1 cellular context compared by ENCODE assay signal in genomic region chr11:76911415-76911808, GRCh38.
TF ChIP-seq lines count a peak whose summit lies in the region.

No MANE protein-coding gene starts in this region.

TF ChIP-seq in K562, 482 proteins besides CTCF, POLR2A, EP300 and RAD21 (continued from another document and continues in another):
- no peak for TF ChIP-seq POLR2B (IDR thresholded peaks at IDR 0.05; ENCODE audit: low read depth, partially characterized antibody)
- no peak for TF ChIP-seq BRCA1 (IDR thresholded peaks at IDR 0.05)
- TF ChIP-seq BRCA1 (CRISPR knock-in tag; IDR thresholded peaks at IDR 0.05): no peak
- 0 out of 2 replicates have a peak, but pooled peaks have one; percentile 61 for TF ChIP-seq ILK (tag; IDR thresholded peaks at IDR 0.05; ENCODE audit: borderline replicate concordance, low read depth)
- no peak for TF ChIP-seq HOMEZ (CRISPR knock-in tag; IDR thresholded peaks at IDR 0.05)
- peak; percentile 77 for TF ChIP-seq ZNF766 (CRISPR knock-in tag; conservative IDR thresholded peaks at IDR 0.05)
- TF ChIP-seq CTBP1 (IDR thresholded peaks at IDR 0.05; ENCODE audit: borderline replicate concordance): no peak
- no peak for TF ChIP-seq ZFX (CRISPR knock-in tag; IDR thresholded peaks at IDR 0.05)
- TF ChIP-seq EZH2 (IDR thresholded peaks at IDR 0.05; ENCODE audit: borderline replicate concordance, low read depth, low read length): no peak
- TF ChIP-seq TEAD4 (IDR thresholded peaks at IDR 0.05; ENCODE audit: low read length): no peak
- no peak for TF ChIP-seq TEAD4 (CRISPR knock-in tag; IDR thresholded peaks at IDR 0.05; ENCODE audit: borderline replicate concordance)
- TF ChIP-seq SNIP1 (IDR thresholded peaks at IDR 0.05; ENCODE audit: low read depth): no peak
- TF ChIP-seq XRCC5 (IDR thresholded peaks at IDR 0.05; ENCODE audit: low read depth, low read length): no peak
- no peak for TF ChIP-seq ZNF165 (CRISPR knock-in tag; IDR thresholded peaks at IDR 0.05; ENCODE audit: borderline replicate concordance)
- no peak for TF ChIP-seq SAP30 (IDR thresholded peaks at IDR 0.05; ENCODE audit: borderline replicate concordance, insufficient read depth, low read depth, low read length, poor library complexity, severe bottlenecking)
- TF ChIP-seq CBX2 (IDR thresholded peaks at IDR 0.05; ENCODE audit: insufficient read depth, low read length, poor library complexity, severe bottlenecking): no peak
- no peak for TF ChIP-seq CREBBP (IDR thresholded peaks at IDR 0.05; ENCODE audit: low read depth, low read length)
- no peak for TF ChIP-seq MITF (IDR thresholded peaks at IDR 0.05)
- TF ChIP-seq RHOXF2B (CRISPR knock-in tag; conservative IDR thresholded peaks at IDR 0.05): no peak
- TF ChIP-seq ZNF77 (CRISPR knock-in tag; IDR thresholded peaks at IDR 0.05): no peak
- no peak for TF ChIP-seq PREB (CRISPR knock-in tag; IDR thresholded peaks at IDR 0.05)
- TF ChIP-seq TFE3 (CRISPR knock-in tag; IDR thresholded peaks at IDR 0.05): no peak
- no peak for TF ChIP-seq DEAF1 (CRISPR knock-in tag; IDR thresholded peaks at IDR 0.05)
- no peak for TF ChIP-seq ETS2 (tag; IDR thresholded peaks at IDR 0.05; ENCODE audit: borderline replicate concordance, poor library complexity, severe bottlenecking)
- no peak for TF ChIP-seq CGGBP1 (CRISPR knock-in tag; IDR thresholded peaks at IDR 0.05)
- TF ChIP-seq HMGN3 (IDR thresholded peaks at IDR 0.05; ENCODE audit: borderline replicate concordance, extremely low read depth, insufficient read length, low read depth, low read length): no peak
- no peak for TF ChIP-seq IRF2 (CRISPR knock-in tag; IDR thresholded peaks at IDR 0.05)
- TF ChIP-seq ZBTB1 (CRISPR knock-in tag; IDR thresholded peaks at IDR 0.05; ENCODE audit: borderline replicate concordance, low read depth): no peak
- no peak for TF ChIP-seq SRSF1 (IDR thresholded peaks at IDR 0.05; ENCODE audit: low read depth, low read length)
- TF ChIP-seq ZBTB12 (CRISPR knock-in tag; IDR thresholded peaks at IDR 0.05): no peak
- TF ChIP-seq TEAD1 (CRISPR knock-in tag; IDR thresholded peaks at IDR 0.05): peak in 1 of 2 experiments; percentile 60; a peak in 1 of 4 replicates
- no peak for TF ChIP-seq NCOA2 (IDR thresholded peaks at IDR 0.05; ENCODE audit: partially characterized antibody in 2 of 2)
- TF ChIP-seq STAT6 (CRISPR knock-in tag; IDR thresholded peaks at IDR 0.05): no peak
- no peak for TF ChIP-seq FOXP1 (CRISPR knock-in tag; IDR thresholded peaks at IDR 0.05)
- TF ChIP-seq MTA1 (IDR thresholded peaks at IDR 0.05; ENCODE audit: borderline replicate concordance): no peak
- no peak for TF ChIP-seq PRDM10 (IDR thresholded peaks at IDR 0.05; ENCODE audit: partially characterized antibody)
- TF ChIP-seq GABPB2 (CRISPR knock-in tag; conservative IDR thresholded peaks at IDR 0.05): no peak
- TF ChIP-seq HOXB6 (CRISPR knock-in tag; IDR thresholded peaks at IDR 0.05; ENCODE audit: borderline replicate concordance): no peak
- no peak for TF ChIP-seq ZNF589 (CRISPR knock-in tag; IDR thresholded peaks at IDR 0.05; ENCODE audit: low read depth)
- peak; percentile 31 for TF ChIP-seq C11orf30 (IDR thresholded peaks at IDR 0.05; ENCODE audit: low read depth)
- TF ChIP-seq NCOA1 (IDR thresholded peaks at IDR 0.05; ENCODE audit: low read depth): no peak
